8 cellular contexts compared by ENCODE assay signal in the genomic region with DNA sequence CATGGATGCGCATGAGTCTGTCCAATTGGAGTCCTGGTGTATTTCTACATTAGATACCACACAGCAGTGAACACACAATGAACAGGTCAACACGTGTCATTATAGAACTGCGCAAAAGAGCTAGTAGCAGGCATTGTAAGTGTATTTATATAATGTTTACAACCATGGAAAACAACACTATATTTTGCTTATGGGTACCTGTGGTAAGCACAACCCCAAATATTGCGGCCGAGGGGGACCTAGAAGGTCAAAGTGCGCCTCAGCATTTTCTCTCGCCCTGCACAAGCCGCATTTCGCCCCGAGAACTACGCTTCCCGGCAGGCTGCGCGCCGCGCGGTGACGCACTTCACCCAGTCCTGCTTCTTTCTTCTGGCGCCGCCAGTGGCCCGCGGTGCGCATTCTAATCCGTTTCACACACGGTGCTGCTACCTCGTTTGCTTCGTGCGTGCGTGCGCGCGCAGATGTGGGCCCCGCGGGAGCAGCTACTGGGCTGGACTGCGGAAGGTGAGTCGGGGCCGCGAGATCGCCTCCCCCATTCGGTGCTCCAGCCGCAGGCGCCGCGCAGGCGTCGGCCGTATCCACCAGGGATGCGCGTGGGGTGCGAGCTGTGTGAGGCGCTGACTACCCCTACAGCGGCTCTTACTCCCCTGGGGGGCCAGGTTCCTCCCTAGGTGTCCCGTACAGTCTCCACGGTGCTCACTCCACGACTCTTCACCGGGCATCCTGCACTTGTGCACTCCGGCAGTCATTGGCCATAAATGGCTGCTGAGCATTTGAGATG. TPM values are rescaled to one million over a fixed set of nuclear protein-coding genes. Genes with fewer than 3 reads are reported as not detected.
DNase-seq lines count a peak whose midpoint lies in the region; FAIRE-seq and TF ChIP-seq lines count a peak whose summit lies in the region.

A gene (plus strand): TSS at position 394 of the 781 bp plus-strand sequence. CDS start 68 bp downstream, at position 462.

- TF ChIP-seq POLR2A in suprapubic skin (IDR thresholded peaks at IDR 0.05): peak in 1 of 2 donors; percentile 59

- peak in 1 of 2 donors; percentile 19 for TF ChIP-seq CTCF in suprapubic skin (IDR thresholded peaks at IDR 0.05)

- in situ Hi-C loops in HAP-1 (cut with MboI; ENCODE audit: low sequenced_read_pairs): loop anchor here (10.0 kb wide), 1 partner anchor 46 kb away; no protein-coding TSS in a partner anchor

- peak; percentile 93 for DNase-seq in GDM1 (lab: John Stamatoyannopoulos, UW)
- peak; percentile 96 for DNase-seq in HAP-1 (ENCODE audit: low spot score in 2 of 2)
- peak; percentile 78 for DNase-seq in MG63
- DNase-seq in SIG-M5 treated with dmso at 0.1 percent for 504 hours (lab: John Stamatoyannopoulos, UW; ENCODE audit: unreplicated experiment): peak; percentile 94
- DNase-seq in activated gamma-delta T cell treated with anti-CD3 and anti-CD28 coated beads, Interleukin-2, amount 50 U/mL, for 16 hours (ENCODE audit: low read depth): peak; percentile 87
- DNase-seq in frontal cortex (ENCODE audit: low spot score in 2 of 2): peak; percentile 78 to 84
- peak in 55 of 56 donors; percentile 25 to 95 (median 83) for DNase-seq in nucleus accumbens (lab: John Stamatoyannopoulos, UW)
- DNase-seq in suprapubic skin (ENCODE audit: low spot score in 2 of 2): peak; percentile 95 to 96

- WGBS in suprapubic skin: 5% methylated on average over 41 of the region's 57 CpGs

- H3K27ac ChIP-seq in suprapubic skin: peak within 1 kb of the TSS; percentile 87

- no peak for TF ChIP-seq EP300 in suprapubic skin (IDR thresholded peaks at IDR 0.05)

- H3K4me1 ChIP-seq in HAP-1 (peaks cover 38% of the 10 kb centered on the region), suprapubic skin (peaks cover 39% of the 10 kb centered on the region)

- H3K27me3 ChIP-seq in HAP-1 (ENCODE audit: low read depth) (no peaks in the 10 kb centered on the region), MG63 (no peaks in the 10 kb centered on the region), suprapubic skin (no peaks in the 10 kb centered on the region)

- H3K9me3 ChIP-seq in HAP-1: no peaks in the 10 kb centered on the region
- no peaks in the 10 kb centered on the region for H3K9me3 ChIP-seq in MG63
- no peaks in the 10 kb centered on the region for H3K9me3 ChIP-seq in suprapubic skin

- FAIRE-seq in frontal cortex (lab: Jason Lieb, UNC): no peak

- H3K36me3 ChIP-seq in HAP-1 (replicated peaks): peaks cover 14% of the 10 kb centered on the region
- no peaks in the 10 kb centered on the region for H3K36me3 ChIP-seq in MG63
- H3K36me3 ChIP-seq in suprapubic skin: no peaks in the 10 kb centered on the region

- H3K4me3 ChIP-seq in HAP-1 (peak within 1 kb of the TSS; percentile 71), MG63 (peak within 1 kb of the TSS; percentile 68), suprapubic skin (peak within 1 kb of the TSS; percentile 69)

RNA-seq across cellular contexts. Expression of the gene that starts here (rescaled TPM):
- total RNA-seq in MG63 (2014; rRNA removed; shearing (Covaris generic); ENCODE audit: low replicate concordance): 3.0 and 4.5 TPM in 2 replicates
- 23.2 TPM for total RNA-seq in frontal cortex
- 10 to 100 TPM in 3 of 4 donors, 1 to 10 TPM in 1; 8.7 to 25.2 (median 14.6) TPM for total RNA-seq in suprapubic skin

Comparison
In these comparisons a context has a peak if more than half of its experiments do, and no peak if none do; other contexts are left out.
1. Peak in every context shown above with its lines: DNase-seq, H3K4me3 ChIP-seq and H3K27ac ChIP-seq.